Comparison of ENCODE assay signal across 1 cellular context in genomic region chr4:144674711-144675110, GRCh38.
TF ChIP-seq lines count a peak whose summit lies in the region.

No MANE protein-coding gene starts in this region.

TF ChIP-seq in WTC11, 78 proteins besides CTCF, POLR2A, EP300 and RAD21 (continued from another document):
- TF ChIP-seq, protein P1, sequence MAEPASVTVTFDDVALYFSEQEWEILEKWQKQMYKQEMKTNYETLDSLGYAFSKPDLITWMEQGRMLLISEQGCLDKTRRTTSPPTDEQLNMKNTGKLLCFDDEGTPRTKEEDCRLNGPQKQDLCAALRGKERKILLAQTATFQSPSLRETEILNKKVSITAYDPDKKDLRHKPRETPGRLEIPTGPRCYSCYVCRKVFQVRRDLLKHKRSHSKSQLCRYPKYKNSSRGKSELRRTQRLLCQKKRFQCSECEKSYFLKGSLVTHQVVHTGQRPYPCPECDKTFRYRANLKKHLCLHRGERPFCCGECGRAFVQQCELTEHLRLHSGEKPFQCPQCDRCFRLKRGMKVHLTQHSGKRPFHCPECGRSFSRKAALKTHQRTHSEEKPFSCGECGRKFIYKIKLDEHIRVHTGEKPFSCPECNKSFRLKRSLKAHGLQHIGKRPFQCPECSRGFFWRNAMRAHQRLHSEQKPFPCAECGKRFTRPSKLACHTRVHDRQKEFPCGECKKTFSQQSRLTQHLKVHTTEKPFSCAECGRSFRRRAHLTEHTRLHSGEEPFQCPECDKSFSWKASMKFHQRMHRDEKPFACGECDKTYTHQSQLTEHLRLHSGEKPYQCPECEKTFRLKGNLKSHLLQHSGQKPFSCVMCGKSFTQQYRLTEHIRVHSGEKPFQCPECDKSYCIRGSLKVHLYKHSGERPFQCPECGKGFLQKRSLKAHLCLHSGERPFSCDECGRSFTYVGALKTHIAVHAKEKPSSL (CRISPR knock-in tag; conservative IDR thresholded peaks at IDR 0.05) = no peak
- TF ChIP-seq, protein P2, sequence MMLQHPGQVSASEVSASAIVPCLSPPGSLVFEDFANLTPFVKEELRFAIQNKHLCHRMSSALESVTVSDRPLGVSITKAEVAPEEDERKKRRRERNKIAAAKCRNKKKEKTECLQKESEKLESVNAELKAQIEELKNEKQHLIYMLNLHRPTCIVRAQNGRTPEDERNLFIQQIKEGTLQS (CRISPR knock-in tag; conservative IDR thresholded peaks at IDR 0.05) = no peak
- TF ChIP-seq, protein P3, sequence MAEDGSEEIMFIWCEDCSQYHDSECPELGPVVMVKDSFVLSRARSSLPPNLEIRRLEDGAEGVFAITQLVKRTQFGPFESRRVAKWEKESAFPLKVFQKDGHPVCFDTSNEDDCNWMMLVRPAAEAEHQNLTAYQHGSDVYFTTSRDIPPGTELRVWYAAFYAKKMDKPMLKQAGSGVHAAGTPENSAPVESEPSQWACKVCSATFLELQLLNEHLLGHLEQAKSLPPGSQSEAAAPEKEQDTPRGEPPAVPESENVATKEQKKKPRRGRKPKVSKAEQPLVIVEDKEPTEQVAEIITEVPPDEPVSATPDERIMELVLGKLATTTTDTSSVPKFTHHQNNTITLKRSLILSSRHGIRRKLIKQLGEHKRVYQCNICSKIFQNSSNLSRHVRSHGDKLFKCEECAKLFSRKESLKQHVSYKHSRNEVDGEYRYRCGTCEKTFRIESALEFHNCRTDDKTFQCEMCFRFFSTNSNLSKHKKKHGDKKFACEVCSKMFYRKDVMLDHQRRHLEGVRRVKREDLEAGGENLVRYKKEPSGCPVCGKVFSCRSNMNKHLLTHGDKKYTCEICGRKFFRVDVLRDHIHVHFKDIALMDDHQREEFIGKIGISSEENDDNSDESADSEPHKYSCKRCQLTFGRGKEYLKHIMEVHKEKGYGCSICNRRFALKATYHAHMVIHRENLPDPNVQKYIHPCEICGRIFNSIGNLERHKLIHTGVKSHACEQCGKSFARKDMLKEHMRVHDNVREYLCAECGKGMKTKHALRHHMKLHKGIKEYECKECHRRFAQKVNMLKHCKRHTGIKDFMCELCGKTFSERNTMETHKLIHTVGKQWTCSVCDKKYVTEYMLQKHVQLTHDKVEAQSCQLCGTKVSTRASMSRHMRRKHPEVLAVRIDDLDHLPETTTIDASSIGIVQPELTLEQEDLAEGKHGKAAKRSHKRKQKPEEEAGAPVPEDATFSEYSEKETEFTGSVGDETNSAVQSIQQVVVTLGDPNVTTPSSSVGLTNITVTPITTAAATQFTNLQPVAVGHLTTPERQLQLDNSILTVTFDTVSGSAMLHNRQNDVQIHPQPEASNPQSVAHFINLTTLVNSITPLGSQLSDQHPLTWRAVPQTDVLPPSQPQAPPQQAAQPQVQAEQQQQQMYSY (CRISPR knock-in tag; IDR thresholded peaks at IDR 0.05) = no peak
- no peak for TF ChIP-seq TP53 (CRISPR knock-in tag; IDR thresholded peaks at IDR 0.05)
- no peak for TF ChIP-seq CREB1 (CRISPR knock-in tag; IDR thresholded peaks at IDR 0.05)
TF ChIP-seq in WTC11: peak in this region for 0.
